8 cellular contexts compared by ENCODE assay signal in the genomic region with DNA sequence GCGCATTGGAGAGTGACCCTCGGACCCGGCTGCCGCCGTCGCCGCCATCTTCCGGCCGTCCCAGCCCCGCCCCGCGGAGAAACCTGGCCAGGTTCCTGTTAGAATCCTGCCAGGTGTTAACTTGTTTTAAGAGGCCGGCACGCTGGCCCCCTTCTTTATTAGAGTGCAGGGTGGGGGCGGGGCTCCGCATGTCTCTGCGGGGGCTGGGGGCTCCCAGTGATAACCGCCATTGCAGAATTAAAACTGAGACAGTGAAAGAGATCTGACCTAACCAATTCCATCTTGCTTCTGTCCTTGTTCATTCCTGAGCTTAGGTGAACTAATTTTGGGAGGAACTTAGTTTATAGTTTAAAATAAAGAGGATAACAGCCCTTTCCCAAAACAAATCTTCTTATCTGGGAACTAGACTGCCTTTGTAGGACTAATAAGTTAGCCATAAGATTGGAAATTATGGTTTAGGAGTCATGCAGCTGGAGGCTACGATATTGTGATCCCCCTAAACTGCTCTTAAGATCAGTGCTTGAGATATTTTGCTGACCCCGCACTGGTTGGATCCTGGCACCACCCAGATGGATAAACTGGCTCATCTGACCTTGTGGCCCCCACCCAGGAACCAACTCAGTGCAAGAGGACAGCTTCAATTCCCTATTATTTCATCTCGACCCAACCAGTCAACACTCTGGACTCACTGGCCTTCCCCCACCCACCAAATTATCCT. TPM values are rescaled to one million over a fixed set of nuclear protein-coding genes. Genes with fewer than 3 reads are reported as not detected.
DNase-seq lines count a peak whose midpoint lies in the region; ATAC-seq and TF ChIP-seq lines count a peak whose summit lies in the region.

No MANE protein-coding gene starts in this region.

- H3K4me3 ChIP-seq in MG63 (peak overlapping the region; percentile 93), dorsolateral prefrontal cortex (peak overlapping the region; percentile 58 to 99 (median 94))

- no peaks in the 10 kb centered on the region for H3K27me3 ChIP-seq in MG63
- no peaks in the 10 kb centered on the region for H3K27me3 ChIP-seq in dorsolateral prefrontal cortex

- H3K9me3 Mint-ChIP-seq in CD14-positive monocyte (no peaks in the 10 kb centered on the region), nephron progenitor cell (no peaks in the 10 kb centered on the region)

- H3K36me3 Mint-ChIP-seq in CD14-positive monocyte: peaks cover 13 to 35% of the 10 kb centered on the region in 2 donors
- H3K36me3 Mint-ChIP-seq in nephron progenitor cell (ENCODE audit: low read depth): peaks cover 18% of the 10 kb centered on the region

- H3K27ac Mint-ChIP-seq in CD14-positive monocyte: peak overlapping the region; percentile 85 to 93 (median 90)
- peak overlapping the region; percentile 80 for H3K27ac Mint-ChIP-seq in nephron progenitor cell

- ATAC-seq in GM21526 (IDR thresholded peaks at IDR 0.05; ENCODE audit: low FRiP score, unreplicated experiment): no peak

- DNase-seq in CD14-positive monocyte (ENCODE audit: low spot score): no peak
- DNase-seq in MG63: no peak
- DNase-seq in dorsolateral prefrontal cortex: no peak
- no peak for DNase-seq in nephron progenitor cell
- no peak for DNase-seq in NCI-H69 (lab: John Stamatoyannopoulos, UW)
- no peak for DNase-seq in NCI-H1417 (lab: John Stamatoyannopoulos, UW)
- no peak for DNase-seq in activated CD4-positive, CD25-positive, alpha-beta regulatory T cell (lab: John Stamatoyannopoulos, UW)

- intact Hi-C loops in CD14-positive monocyte (cut with micrococcal nuclease) (loop anchor here (1.0 to 5.0 kb wide), 4 partner anchors 15 to 58 kb away; a partner anchor contains a TSS), dorsolateral prefrontal cortex (cut with DNase I) (loop anchor here in 1 of 2 donors (2.0 to 5.0 kb wide), 3 partner anchors 34 to 198 kb away; a partner anchor contains a TSS)

- no peaks in the 10 kb centered on the region for H3K9me3 ChIP-seq in MG63

- peaks cover 52% of the 10 kb centered on the region for H3K4me1 Mint-ChIP-seq in CD14-positive monocyte
- H3K4me1 Mint-ChIP-seq in nephron progenitor cell: peaks cover 59% of the 10 kb centered on the region

- peaks cover 0 to 1% (median 0%) of the 10 kb centered on the region in 3 donors for H3K27me3 Mint-ChIP-seq in CD14-positive monocyte (ENCODE audit: low read depth in 3 of 3)
- no peaks in the 10 kb centered on the region for H3K27me3 Mint-ChIP-seq in nephron progenitor cell (ENCODE audit: low read depth, poor library complexity)

- peaks cover 2% of the 10 kb centered on the region; the same call in 1 of the 2 replicates for H3K36me3 ChIP-seq in MG63

- H3K4me3 Mint-ChIP-seq in CD14-positive monocyte: peak overlapping the region; percentile 92 to 95
- H3K4me3 Mint-ChIP-seq in nephron progenitor cell: peak overlapping the region; percentile 85

- no peak for TF ChIP-seq CTCF in CD14-positive monocyte (IDR thresholded peaks at IDR 0.05)
- peak in 4 of 56 donors; percentile 0 to 26 (median 11) for TF ChIP-seq CTCF in dorsolateral prefrontal cortex (IDR thresholded peaks at IDR 0.05 in 54 of 56, conservative IDR thresholded peaks at IDR 0.05 in 2 of 56; ENCODE audit: low read depth in 1 of 56, partially characterized antibody in 56 of 56)
- TF ChIP-seq CTCF in nephron progenitor cell (IDR thresholded peaks at IDR 0.05): no peak

- H3K27ac ChIP-seq in dorsolateral prefrontal cortex: peak overlapping the region; percentile 58 to 99 (median 95)

RNA-seq across cellular contexts. Expression of a gene that starts 0.5 kb away (rescaled TPM):
- 100 to 1,000 TPM; 172 to 179 TPM for polyA plus RNA-seq in CD14-positive monocyte
- total RNA-seq in MG63 (2014; rRNA removed; shearing (Covaris generic); ENCODE audit: low replicate concordance): 100 and 113 TPM in 2 replicates
- total RNA-seq in dorsolateral prefrontal cortex: 100 to 1,000 TPM; 105 to 205 (median 135) TPM

RNA-seq across cellular contexts. Expression of a gene that starts 56.6 kb away (rescaled TPM):
- polyA plus RNA-seq in CD14-positive monocyte: 100 to 1,000 TPM in 1 of 2 donors, 10 to 100 TPM in 1; 72.3 to 107 TPM
- 3.7 and 7.3 TPM in 2 replicates for total RNA-seq in MG63 (2014; rRNA removed; shearing (Covaris generic); ENCODE audit: low replicate concordance)
- 10 to 100 TPM; 33.5 to 77.9 (median 59.2) TPM for total RNA-seq in dorsolateral prefrontal cortex

RNA-seq across cellular contexts. Expression of a gene that starts 56.9 kb away (rescaled TPM):
- polyA plus RNA-seq in CD14-positive monocyte: 10 to 100 TPM; 89.4 to 93.8 TPM
- total RNA-seq in MG63 (2014; rRNA removed; shearing (Covaris generic); ENCODE audit: low replicate concordance): 76.2 and 103 TPM in 2 replicates
- total RNA-seq in dorsolateral prefrontal cortex: 100 to 1,000 TPM in 47 of 120 experiments, 10 to 100 TPM in 73; 71.3 to 116 (median 96.1) TPM
